In the genomic region with DNA sequence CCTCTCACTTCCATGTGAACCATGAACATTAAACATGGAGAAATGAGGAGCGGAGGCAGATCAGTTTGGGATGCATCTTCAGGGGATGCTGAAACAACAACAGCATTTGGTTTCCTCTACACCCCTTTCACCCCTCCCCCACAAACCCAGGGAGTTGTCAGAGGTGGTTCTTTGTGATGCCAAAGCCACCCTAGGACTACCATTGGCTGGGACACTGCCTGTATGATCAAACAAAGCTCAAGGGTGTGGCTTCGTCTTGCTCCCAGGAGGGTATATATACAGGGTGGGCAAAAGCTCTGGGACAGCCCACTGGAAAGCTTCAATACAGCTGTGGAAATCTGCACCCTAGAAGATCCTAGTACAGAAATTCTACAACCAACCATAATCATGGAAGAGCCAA, we compare ENCODE assay signal across 9 cellular contexts. TPM values are rescaled to one million over a fixed set of nuclear protein-coding genes. Genes with fewer than 3 reads are reported as not detected.
"Had no signal": no experiment of that assay in that cellular context is flagged by ENCODE, and none has a peak within 500 bp of the region (broad histone marks: within the 10 kb centered on the region; RNA-seq: fewer than 3 reads in every experiment).

A gene with protein sequence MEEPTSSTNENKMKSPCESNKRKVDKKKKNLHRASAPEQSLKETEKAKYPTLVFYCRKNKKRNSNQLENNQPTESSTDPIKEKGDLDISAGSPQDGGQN (plus strand): TSS at position 301 of the 400 bp plus-strand sequence. CDS start 87 bp downstream, at position 388.

- DNase-seq: GDM1, GF-D8 had no signal

- ATAC-seq: GM12878 had no signal

- FAIRE-seq: G401.6, GM12878, GM12891, GM12892, GM18507, GM19239 had no signal

- H3K4me3 ChIP-seq: GM12878 had no signal

RNA-seq across cellular contexts. Expression of the gene that starts here (rescaled TPM):
- total RNA-seq: G401, GM12878 had no signal
- polyA plus RNA-seq: GM12878 had no signal
